7 cellular contexts compared by ENCODE assay signal in genomic region chr2:213251618-213252017, GRCh38. TPM values are rescaled to one million over a fixed set of nuclear protein-coding genes. Genes with fewer than 3 reads are reported as not detected.
DNase-seq lines count a peak whose midpoint lies in the region; ATAC-seq and TF ChIP-seq lines count a peak whose summit lies in the region.

No MANE protein-coding gene starts in this region.

- H3K79me2 ChIP-seq in OCI-LY3 (ENCODE audit: low read length), result no peaks in the 10 kb centered on the region

- no peaks in the 10 kb centered on the region for H3K27me3 ChIP-seq in OCI-LY3 (ENCODE audit: low read depth, low read length)

- ATAC-seq in GM21723 (IDR thresholded peaks at IDR 0.05; ENCODE audit: unreplicated experiment), result peak; percentile 87

- H4K20me1 ChIP-seq in OCI-LY3 (ENCODE audit: insufficient read depth, low read length), result no peaks in the 10 kb centered on the region

- DNase-seq in GM10248 (ENCODE audit: extremely low spot score) (peak; percentile 35), HuH-7 (ENCODE audit: low spot score) (peak; percentile 20), dedifferentiated amniotic fluid mesenchymal stem cell (ENCODE audit: extremely low spot score) (peak; percentile 82), lung microvascular endothelial cell (ENCODE audit: low read depth in 2 of 2) (peak; percentile 75 to 80), ecto neural progenitor cell (ENCODE audit: low spot score) (no peak)

- TF ChIP-seq CTCF in GM10248 (IDR thresholded peaks at IDR 0.05; ENCODE audit: control extremely low read depth, extremely low read depth, low read depth, missing control alignments), result peak; percentile 49
- TF ChIP-seq CTCF in OCI-LY3 (IDR thresholded peaks at IDR 0.05; ENCODE audit: low read depth, low read length), result peak; percentile 57

- peak overlapping the region; percentile 12; the same call in 1 of the 2 replicates for H3K4me2 ChIP-seq in OCI-LY3 (ENCODE audit: low read length)

- no peaks in the 10 kb centered on the region for H3K9me3 ChIP-seq in OCI-LY3 (ENCODE audit: insufficient read depth, low read length)

- 0 out of 2 replicates have a peak, but pooled peaks cover 3% of the 10 kb centered on the region for H3K4me1 ChIP-seq in OCI-LY3 (ENCODE audit: low read length)

- H3K9ac ChIP-seq in OCI-LY3 (ENCODE audit: low read length), result no peak overlapping the region

- H3K4me3 ChIP-seq in OCI-LY3 (ENCODE audit: low read length), result no peak overlapping the region

- CTCF ChIA-PET in GM10248 (lab: Yijun Ruan, JAX), result interaction anchor here (1.0 to 2.2 kb wide), 6 partner anchors 9 to 516 kb away, joined by 3 to 10 read pairs (median 4); partner anchors contain the start of gene SPAG16

- H3K36me3 ChIP-seq in OCI-LY3 (replicated peaks; ENCODE audit: low read depth, low read length), result no peaks in the 10 kb centered on the region

- H3K27ac ChIP-seq in OCI-LY3 (ENCODE audit: low read length), result no peak overlapping the region

- no peak overlapping the region for H2AFZ ChIP-seq in OCI-LY3 (ENCODE audit: low read depth, low read length)

- POLR2A ChIA-PET in GM10248 (lab: Yijun Ruan, JAX), result no interaction called here

RNA-seq across cellular contexts. Expression of gene SPAG16, which starts 32.6 kb away (rescaled TPM):
- total RNA-seq in lung microvascular endothelial cell, result 9.1 and 9.4 TPM in 2 replicates
